ENCODE assay signal across 15 cellular contexts in the genomic region with DNA sequence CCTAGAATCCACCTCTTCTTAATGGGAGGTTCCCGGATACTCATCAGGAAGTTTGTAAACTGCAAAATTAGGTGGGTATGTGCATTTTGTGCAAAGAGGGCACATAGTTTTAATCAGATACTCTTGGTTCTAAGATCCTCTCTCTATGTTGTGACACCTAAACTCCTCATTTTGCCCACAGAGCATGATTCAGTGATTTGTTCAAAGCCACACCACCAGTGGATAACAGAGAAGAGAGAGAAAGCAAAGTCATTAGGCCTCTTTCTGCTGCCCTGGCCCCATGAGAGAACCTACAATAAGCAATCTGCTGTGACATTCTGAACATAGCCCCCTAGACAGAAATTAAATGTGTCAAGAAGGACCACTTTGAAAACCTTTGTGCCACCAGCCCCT.
A peak's percentile ranks its signal among the peaks of the same experiment; 100 is the strongest.
DNase-seq lines count a peak whose midpoint lies in the region; ATAC-seq, FAIRE-seq and TF ChIP-seq lines count a peak whose summit lies in the region.
"Had no signal": no experiment of that assay in that cellular context is flagged by ENCODE, and none has a peak within 500 bp of the region (broad histone marks: within the 10 kb centered on the region; RNA-seq: fewer than 3 reads in every experiment).

No MANE protein-coding gene starts in this region.

- no peak overlapping the region for H2AFZ ChIP-seq in HepG2 (ENCODE audit: low read length)

- H3K9ac ChIP-seq in HepG2 (ENCODE audit: insufficient read depth, low read depth, low read length) = no peak overlapping the region

- H3K36me3 ChIP-seq in heart right ventricle = no peaks in the 10 kb centered on the region
- H3K36me3 ChIP-seq in HepG2 (replicated peaks in 1 of 2; ENCODE audit: control insufficient read depth in 1 of 2, insufficient read depth in 2 of 2, low read length in 2 of 2) = no peaks in the 10 kb centered on the region
- H3K36me3 ChIP-seq in transverse colon = no peaks in the 10 kb centered on the region
- H3K36me3 ChIP-seq: left lung, prostate gland had no signal

- H3K27ac ChIP-seq in heart right ventricle = peak overlapping the region in 8 of 10 donors; percentile 23 to 68 (median 60)
- peak overlapping the region; percentile 80 for H3K27ac ChIP-seq in RWPE1
- H3K27ac ChIP-seq in HepG2 (ENCODE audit: extremely low read length, insufficient read depth, low read length) = no peak overlapping the region
- H3K27ac ChIP-seq in transverse colon = peak overlapping the region; percentile 28 to 52 (median 44)

- no peaks in the 10 kb centered on the region for H3K27me3 ChIP-seq in heart right ventricle
- H3K27me3 ChIP-seq in HepG2 (ENCODE audit: control insufficient read depth in 1 of 2, insufficient read depth in 2 of 2, low read length in 2 of 2) = peaks cover 2 to 7% of the 10 kb centered on the region in 2 experiments; a peak in 2 of 5 replicates
- no peaks in the 10 kb centered on the region for H3K27me3 ChIP-seq in transverse colon
- H3K27me3 ChIP-seq: left lung, MG63 had no signal

- intact Hi-C loops in heart right ventricle (cut with DNase I) (loop anchor here in 6 of 10 donors (5.0 to 10.0 kb wide), 3 partner anchors 216 to 226 kb away; no protein-coding TSS in a partner anchor), left cardiac atrium (cut with DNase I) (loop anchor here in 1 of 2 donors (10.0 kb wide), 1 partner anchor 226 kb away; no protein-coding TSS in a partner anchor), HepG2 (cut with micrococcal nuclease; ENCODE audit: unreplicated experiment) (loop anchor here (1.0 kb wide), 1 partner anchor 222 kb away; no protein-coding TSS in a partner anchor), transverse colon (cut with DNase I; ENCODE audit: low total_unique reads) (no loop called here)

- peak overlapping the region; percentile 65 for H3K4me2 ChIP-seq in HepG2 (ENCODE audit: low read depth, low read length)
- H3K4me2 ChIP-seq: GM23338 had no signal

- TF ChIP-seq RAD21 in HepG2 (CRISPR knock-in tag; IDR thresholded peaks at IDR 0.05) = no peak

- FAIRE-seq in HepG2 (lab: Jason Lieb, UNC) = no peak

- 40 to 50% methylated on average over 1 of the region's 1 CpG for WGBS in heart right ventricle, 2 donors
- 63% methylated on average over 1 of the region's 1 CpG for WGBS in HepG2 (ENCODE audit: low lambda C conversion rate)
- WGBS in transverse colon (ENCODE audit: low coverage in 1 of 2), 2 donors = 50% methylated on average over 1 of the region's 1 CpG; no CpG with 5 or more reads in 1 of the 2 donors

- H3K79me2 ChIP-seq in HepG2 (ENCODE audit: insufficient read depth, low read length) = no peaks in the 10 kb centered on the region

- TF ChIP-seq CTCF in heart right ventricle (IDR thresholded peaks at IDR 0.05) (no peak), RWPE1 (conservative IDR thresholded peaks at IDR 0.05; ENCODE audit: low read depth) (no peak), HepG2 (CRISPR knock-in tag; IDR thresholded peaks at IDR 0.05) (no peak), transverse colon (IDR thresholded peaks at IDR 0.05) (no peak)

- peaks cover 2 to 42% (median 25%) of the 10 kb centered on the region in 9 donors for H3K4me1 ChIP-seq in heart right ventricle
- peaks cover 15% of the 10 kb centered on the region for H3K4me1 ChIP-seq in HepG2 (ENCODE audit: insufficient read depth, low read length)
- peaks cover 8 to 15% (median 11%) of the 10 kb centered on the region in 4 donors for H3K4me1 ChIP-seq in transverse colon

- no peak for DNase-seq in heart right ventricle
- no peak for DNase-seq in left cardiac atrium
- no peak for DNase-seq in RWPE1 (ENCODE audit: low spot score)
- DNase-seq in HepG2 (ENCODE audit: low spot score) = no peak
- no peak for DNase-seq in transverse colon
- DNase-seq in HK-2 (ENCODE audit: unreplicated experiment) = no peak
- DNase-seq in stimulated activated CD4-positive, alpha-beta T cell treated with anti-CD3 and anti-CD28 coated beads, Interleukin-4, amount 100 ng/mL, for 4 hours = no peak
- no peak for DNase-seq in T1000 (lab: John Stamatoyannopoulos, UW)
- DNase-seq: activated CD4-positive, alpha-beta T cell treated with anti-CD3 and anti-CD28 coated beads for 1 hour; C1 segment of cervical spinal cord; NCI-H510A had no signal

- in situ Hi-C loops in HepG2 (cut with HindIII; ENCODE audit: extremely low pct_ligation_motif_present, low pct_unique_long_range_greater_than_20kb) = loop anchor here (25.0 kb wide), 1 partner anchor 224 kb away; no protein-coding TSS in a partner anchor
- in situ Hi-C loops in transverse colon (cut with MboI; ENCODE audit: low pct_ligation_motif_present in 1 of 4, low pct_unique_long_range_greater_than_20kb in 1 of 4, low sequenced_read_pairs in 3 of 4) = no loop called here

- POLR2A ChIA-PET in RWPE1 (lab: Yijun Ruan, JAX; ENCODE audit: low non-redundant PET) (no interaction called here), HepG2 (lab: Yijun Ruan, JAX) (no interaction called here)

- BruUV-seq in HepG2 (replicated peaks; lab: Mats Ljungman, UMichigan) = no TSS peak

- no peaks in the 10 kb centered on the region for H4K20me1 ChIP-seq in HepG2 (ENCODE audit: insufficient read depth, low read length)

- TF ChIP-seq EP300 in HepG2 (IDR thresholded peaks at IDR 0.05; ENCODE audit: low read depth in 2 of 2, low read length in 2 of 2) (no peak), HepG2 (CRISPR knock-in tag; IDR thresholded peaks at IDR 0.05; ENCODE audit: borderline replicate concordance) (no peak), transverse colon (IDR thresholded peaks at IDR 0.05; ENCODE audit: low read depth) (no peak)

- TF ChIP-seq POLR2A in HepG2 (IDR thresholded peaks at IDR 0.05; ENCODE audit: insufficient read depth in 1 of 2, low read depth in 2 of 2, low read length in 2 of 2) (no peak), transverse colon (IDR thresholded peaks at IDR 0.05) (no peak)

- H3K4me3 ChIP-seq in heart right ventricle = peak overlapping the region in 2 of 10 donors; percentile 9 to 17
- H3K4me3 ChIP-seq in HepG2 (replicated peaks in 1 of 3; ENCODE audit: insufficient read depth in 1 of 3, low read depth in 2 of 3, low read length in 3 of 3) = peak overlapping the region in 1 of 3 experiments; percentile 36; a peak in 2 of 6 replicates
- H3K4me3 ChIP-seq in transverse colon = no peak overlapping the region
- H3K4me3 ChIP-seq: GM23338, left lung, MG63, prostate gland had no signal

- CTCF ChIA-PET in RWPE1 (lab: Yijun Ruan, JAX) = interaction anchor here (0.7 kb wide), 1 partner anchor 24 kb away, joined by 4 read pairs; no protein-coding TSS in a partner anchor
- CTCF ChIA-PET in HepG2 (lab: Yijun Ruan, JAX; ENCODE audit: low intra/inter-chr PET ratio, low total read pairs) = no interaction called here

- H3K9me3 ChIP-seq in heart right ventricle (no peaks in the 10 kb centered on the region), HepG2 (ENCODE audit: low read length) (no peaks in the 10 kb centered on the region), transverse colon (no peaks in the 10 kb centered on the region)
- H3K9me3 ChIP-seq: left lung, MG63, prostate gland had no signal

- ATAC-seq in heart right ventricle = no peak
- ATAC-seq in left cardiac atrium = no peak
- peak; percentile 28 for ATAC-seq in HepG2

TF ChIP-seq in HepG2, 621 proteins besides CTCF, POLR2A, EP300 and RAD21:
- TF ChIP-seq SMAD3 (CRISPR knock-in tag; IDR thresholded peaks at IDR 0.05) (no peak), HCFC1 (IDR thresholded peaks at IDR 0.05; ENCODE audit: low read depth, low read length) (no peak), ZNF724P (CRISPR knock-in tag; IDR thresholded peaks at IDR 0.05; ENCODE audit: borderline replicate concordance) (no peak), THAP9 (CRISPR knock-in tag; IDR thresholded peaks at IDR 0.05; ENCODE audit: borderline replicate concordance) (no peak), JUN (CRISPR knock-in tag; IDR thresholded peaks at IDR 0.05) (no peak), ZNF317 (CRISPR knock-in tag; IDR thresholded peaks at IDR 0.05) (no peak), BRD4 (CRISPR knock-in tag; IDR thresholded peaks at IDR 0.05) (no peak), THAP11 (CRISPR knock-in tag; IDR thresholded peaks at IDR 0.05) (no peak), ZNF275 (CRISPR knock-in tag; IDR thresholded peaks at IDR 0.05; ENCODE audit: borderline replicate concordance) (no peak), ARID2 (CRISPR knock-in tag; IDR thresholded peaks at IDR 0.05; ENCODE audit: borderline replicate concordance) (no peak), GTF2F1 (IDR thresholded peaks at IDR 0.05; ENCODE audit: low read length) (no peak)
